12 cellular contexts compared by ENCODE assay signal in the genomic region with DNA sequence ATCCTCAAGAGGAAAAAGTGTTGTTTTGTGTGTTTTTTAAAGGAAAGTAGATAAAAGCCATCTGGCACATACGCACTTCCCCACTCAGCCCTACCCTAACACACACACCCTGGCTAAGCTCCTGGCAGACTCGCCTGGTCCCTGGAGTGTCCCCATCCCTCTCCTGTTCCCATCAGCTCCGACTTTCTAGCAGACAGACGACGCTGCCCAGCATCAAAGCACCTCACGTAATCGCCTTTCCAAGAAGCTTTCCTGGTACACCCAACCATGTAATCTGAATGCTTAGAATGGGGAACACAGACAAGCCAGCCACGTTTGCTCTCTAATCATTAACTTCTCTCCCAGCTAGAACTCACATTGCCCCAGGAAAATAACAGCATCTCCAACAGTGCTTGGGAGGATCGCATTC.
DNase-seq lines count a peak whose midpoint lies in the region; ATAC-seq, FAIRE-seq and TF ChIP-seq lines count a peak whose summit lies in the region.
"Had no signal": no experiment of that assay in that cellular context is flagged by ENCODE, and none has a peak within 500 bp of the region (broad histone marks: within the 10 kb centered on the region; RNA-seq: fewer than 3 reads in every experiment).

No MANE protein-coding gene starts in this region.

- peaks cover under 1 to 26% of the 10 kb centered on the region in 2 donors for H3K4me1 ChIP-seq in ascending aorta
- H3K4me1 ChIP-seq in kidney (ENCODE audit: control insufficient read depth in 1 of 2, insufficient read depth in 1 of 2, low read depth in 1 of 2, low read length in 2 of 2): peaks cover 8 to 17% of the 10 kb centered on the region in 2 donors
- peaks cover 40% of the 10 kb centered on the region for H3K4me1 ChIP-seq in rectal smooth muscle tissue (ENCODE audit: control insufficient read depth, insufficient read depth, low read length)

- H3K27ac ChIP-seq in ascending aorta (peak overlapping the region; percentile 85 to 90), kidney (ENCODE audit: low read depth in 2 of 2, low read length in 2 of 2) (peak overlapping the region; percentile 59 to 82), rectal smooth muscle tissue (ENCODE audit: low read depth, low read length) (peak overlapping the region; percentile 69)
- H3K27ac ChIP-seq: BLaER1 had no signal

- peak; percentile 66 for FAIRE-seq in kidney (lab: Jason Lieb, UNC)

- H3K9ac ChIP-seq in kidney (ENCODE audit: low read length in 2 of 2) (no peak overlapping the region), rectal smooth muscle tissue (ENCODE audit: low read length) (no peak overlapping the region)
- H3K9ac ChIP-seq: BLaER1 had no signal

- no peak overlapping the region for H3K4me3 Mint-ChIP-seq in activated T-helper 17 cell treated with anti-CD3 and anti-CD28 coated beads, Interleukin-2, amount 50 U/mL, for 72 hours
- no peak overlapping the region for H3K4me3 Mint-ChIP-seq in activated CD4-positive, alpha-beta T cell treated with anti-CD3 and anti-CD28 coated beads, Interleukin-2, amount 10 ng/mL, durations not matched to agents 7 days and 5 days

- no peaks in the 10 kb centered on the region for H3K27me3 ChIP-seq in ascending aorta
- no peaks in the 10 kb centered on the region for H3K27me3 ChIP-seq in rectal smooth muscle tissue (ENCODE audit: control insufficient read depth, insufficient read depth, low read length)
- H3K27me3 ChIP-seq: BLaER1 had no signal

- H3K4me3 ChIP-seq in ascending aorta: peak overlapping the region in 1 of 2 donors; percentile 18
- no peak overlapping the region for H3K4me3 ChIP-seq in kidney (ENCODE audit: low read length in 2 of 2)
- H3K4me3 ChIP-seq in rectal smooth muscle tissue (ENCODE audit: low read length): no peak overlapping the region
- H3K4me3 ChIP-seq: BLaER1 had no signal

- no peak for TF ChIP-seq CTCF in ascending aorta (IDR thresholded peaks at IDR 0.05)
- no peak for TF ChIP-seq CTCF in kidney (IDR thresholded peaks at IDR 0.05; ENCODE audit: borderline replicate concordance, extremely low read depth, insufficient read depth)

- no peaks in the 10 kb centered on the region for H3K27me3 Mint-ChIP-seq in activated T-helper 17 cell treated with anti-CD3 and anti-CD28 coated beads, Interleukin-2, amount 50 U/mL, for 72 hours
- no peaks in the 10 kb centered on the region for H3K27me3 Mint-ChIP-seq in activated CD4-positive, alpha-beta T cell treated with anti-CD3 and anti-CD28 coated beads, Interleukin-2, amount 10 ng/mL, durations not matched to agents 7 days and 5 days

- intact Hi-C loops in ascending aorta (cut with DNase I): loop anchor here (2.0 kb wide), 1 partner anchor 17 kb away; no protein-coding TSS in a partner anchor
- intact Hi-C loops in kidney (cut with DNase I): no loop called here

- H3K36me3 ChIP-seq in ascending aorta (peaks cover 4 to 16% of the 10 kb centered on the region in 2 donors), kidney (ENCODE audit: control insufficient read depth in 1 of 2, insufficient read depth in 2 of 2, low read length in 2 of 2) (no peaks in the 10 kb centered on the region), rectal smooth muscle tissue (ENCODE audit: control insufficient read depth, insufficient read depth, low read length) (peaks cover 5% of the 10 kb centered on the region)

- peaks cover 61% of the 10 kb centered on the region for H3K36me3 Mint-ChIP-seq in activated T-helper 17 cell treated with anti-CD3 and anti-CD28 coated beads, Interleukin-2, amount 50 U/mL, for 72 hours (ENCODE audit: low read depth)
- peaks cover 14% of the 10 kb centered on the region for H3K36me3 Mint-ChIP-seq in activated CD4-positive, alpha-beta T cell treated with anti-CD3 and anti-CD28 coated beads, Interleukin-2, amount 10 ng/mL, durations not matched to agents 7 days and 5 days (ENCODE audit: low read depth)

- H3K9me3 ChIP-seq in ascending aorta (no peaks in the 10 kb centered on the region), kidney (ENCODE audit: control insufficient read depth in 1 of 2, low read length in 2 of 2) (no peaks in the 10 kb centered on the region)
- H3K9me3 ChIP-seq: BLaER1 had no signal

- CTCF ChIA-PET in activated CD4-positive, alpha-beta T cell treated with anti-CD3 and anti-CD28 coated beads, Interleukin-2, amount 10 ng/mL, durations not matched to agents 7 days and 5 days (lab: Charles Lee): interaction anchor here (0.6 to 1.7 kb wide), 5 partner anchors 11 to 108 kb away, joined by 3 to 6 read pairs (median 3); no protein-coding TSS in a partner anchor

- no peak for ATAC-seq in activated T-helper 17 cell treated with anti-CD3 and anti-CD28 coated beads, Interleukin-2, amount 50 U/mL, for 72 hours (replicated peaks)

- H3K4me1 Mint-ChIP-seq in activated T-helper 17 cell treated with anti-CD3 and anti-CD28 coated beads, Interleukin-2, amount 50 U/mL, for 72 hours: peaks cover 17% of the 10 kb centered on the region
- H3K4me1 Mint-ChIP-seq in activated CD4-positive, alpha-beta T cell treated with anti-CD3 and anti-CD28 coated beads, Interleukin-2, amount 10 ng/mL, durations not matched to agents 7 days and 5 days: peaks cover 20% of the 10 kb centered on the region

- POLR2A ChIA-PET in activated CD4-positive, alpha-beta T cell treated with anti-CD3 and anti-CD28 coated beads, Interleukin-2, amount 10 ng/mL, durations not matched to agents 7 days and 5 days (lab: Charles Lee): no interaction called here

- no peak overlapping the region for H3K27ac Mint-ChIP-seq in activated T-helper 17 cell treated with anti-CD3 and anti-CD28 coated beads, Interleukin-2, amount 50 U/mL, for 72 hours
- no peak overlapping the region for H3K27ac Mint-ChIP-seq in activated CD4-positive, alpha-beta T cell treated with anti-CD3 and anti-CD28 coated beads, Interleukin-2, amount 10 ng/mL, durations not matched to agents 7 days and 5 days

- DNase-seq in Ammon's horn (ENCODE audit: low spot score): peak; percentile 48
- peak in 1 of 2 donors; percentile 85 for DNase-seq in ascending aorta (ENCODE audit: low spot score in 2 of 2)
- peak; percentile 88 for DNase-seq in kidney
- DNase-seq in NCI-H2196 treated with DMSO at 0.1 percent for 48 hours (lab: John Stamatoyannopoulos, UW; ENCODE audit: unreplicated experiment): no peak
- DNase-seq in AML-193 (lab: John Stamatoyannopoulos, UW): no peak
- no peak for DNase-seq in activated CD4-positive, alpha-beta T cell treated with anti-CD3 and anti-CD28 coated beads, Interleukin-2, amount 10 ng/mL, durations not matched to agents 7 days and 5 days
- DNase-seq: activated naive CD4-positive, alpha-beta T cell treated with Interleukin-2 at 50 U/mL for 16 hours; NCI-H510A; trophoblast cell had no signal

- no peaks in the 10 kb centered on the region for H3K9me3 Mint-ChIP-seq in activated T-helper 17 cell treated with anti-CD3 and anti-CD28 coated beads, Interleukin-2, amount 50 U/mL, for 72 hours
- peaks cover 3% of the 10 kb centered on the region for H3K9me3 Mint-ChIP-seq in activated CD4-positive, alpha-beta T cell treated with anti-CD3 and anti-CD28 coated beads, Interleukin-2, amount 10 ng/mL, durations not matched to agents 7 days and 5 days

Comparison
In these comparisons a context has a peak if more than half of its experiments do, and no peak if none do; other contexts are left out.
1. DNase-seq: peak in Ammon's horn (single experiment) and kidney (single experiment); none in NCI-H2196 treated with DMSO at 0.1 percent for 48 hours (single experiment), AML-193 (0 of 2) and activated CD4-positive, alpha-beta T cell treated with anti-CD3 and anti-CD28 coated beads, Interleukin-2, amount 10 ng/mL, durations not matched to agents 7 days and 5 days (single experiment).
2. Peak in every context shown above with its lines, with median percentiles within 50 percentile points of each other: H3K27ac ChIP-seq.